11 cellular contexts compared by ENCODE assay signal in genomic region chr1:159869173-159869572, GRCh38. TPM values are rescaled to one million over a fixed set of nuclear protein-coding genes. Genes with fewer than 3 reads are reported as not detected.
DNase-seq lines count a peak whose midpoint lies in the region; ATAC-seq and TF ChIP-seq lines count a peak whose summit lies in the region.
"Had no signal": no experiment of that assay in that cellular context is flagged by ENCODE, and none has a peak within 500 bp of the region (broad histone marks: within the 10 kb centered on the region; RNA-seq: fewer than 3 reads in every experiment).

No MANE protein-coding gene starts in this region.

- DNase-seq in ELR (ENCODE audit: low read depth) (peak; percentile 86), HK-2 (ENCODE audit: unreplicated experiment) (peak; percentile 60), islet precursor cell (peak; percentile 89), GM13976 (ENCODE audit: low spot score) (no peak)
- peak; percentile 52 for DNase-seq in activated CD8-positive, alpha-beta T cell treated with anti-CD3 and anti-CD28 coated beads, Interleukin-2, amount 10 ng/mL, durations not matched to agents 7 days and 5 days
- DNase-seq: NCI-H2029 treated with DMSO at 0.1 percent for 48 hours had no signal

- H3K27ac Mint-ChIP-seq in activated CD8-positive, alpha-beta T cell treated with anti-CD3 and anti-CD28 coated beads, Interleukin-2, amount 10 ng/mL, durations not matched to agents 7 days and 5 days: no peak overlapping the region

- peaks cover 28% of the 10 kb centered on the region for H3K4me1 Mint-ChIP-seq in activated CD8-positive, alpha-beta T cell treated with anti-CD3 and anti-CD28 coated beads, Interleukin-2, amount 10 ng/mL, durations not matched to agents 7 days and 5 days (ENCODE audit: low read depth)

- POLR2A ChIA-PET in activated CD8-positive, alpha-beta T cell treated with anti-CD3 and anti-CD28 coated beads, Interleukin-2, amount 10 ng/mL, durations not matched to agents 7 days and 5 days (lab: Charles Lee): no interaction called here

- peaks cover 25% of the 10 kb centered on the region for H3K27me3 Mint-ChIP-seq in activated CD8-positive, alpha-beta T cell treated with anti-CD3 and anti-CD28 coated beads, Interleukin-2, amount 10 ng/mL, durations not matched to agents 7 days and 5 days (ENCODE audit: low read depth)

- H3K36me3 Mint-ChIP-seq in activated CD8-positive, alpha-beta T cell treated with anti-CD3 and anti-CD28 coated beads, Interleukin-2, amount 10 ng/mL, durations not matched to agents 7 days and 5 days (ENCODE audit: low read depth): no peaks in the 10 kb centered on the region

- H3K9me3 Mint-ChIP-seq in activated CD8-positive, alpha-beta T cell treated with anti-CD3 and anti-CD28 coated beads, Interleukin-2, amount 10 ng/mL, durations not matched to agents 7 days and 5 days (ENCODE audit: insufficient read depth): no peaks in the 10 kb centered on the region

- no peak overlapping the region for H3K4me3 Mint-ChIP-seq in activated CD8-positive, alpha-beta T cell treated with anti-CD3 and anti-CD28 coated beads, Interleukin-2, amount 10 ng/mL, durations not matched to agents 7 days and 5 days

- no peak for TF ChIP-seq CTCF in GM13976 (IDR thresholded peaks at IDR 0.05; ENCODE audit: borderline replicate concordance, control extremely low read depth, extremely low read depth, insufficient read depth, missing control alignments)

- ATAC-seq in activated CD8-positive, alpha-beta T cell treated with anti-CD3 and anti-CD28 coated beads, Interleukin-2, amount 10 ng/mL, durations not matched to agents 7 days and 5 days: peak; percentile 68
- ATAC-seq in HG03457 (IDR thresholded peaks at IDR 0.05; ENCODE audit: unreplicated experiment): no peak
- no peak for ATAC-seq in HG02840 (IDR thresholded peaks at IDR 0.05; ENCODE audit: low FRiP score, unreplicated experiment)
- ATAC-seq in GM19328 (IDR thresholded peaks at IDR 0.05; ENCODE audit: unreplicated experiment): no peak

- in situ Hi-C loops in GM13976 (cut with MboI; ENCODE audit: low sequenced_read_pairs, unreplicated experiment): no loop called here

- CTCF ChIA-PET in activated CD8-positive, alpha-beta T cell treated with anti-CD3 and anti-CD28 coated beads, Interleukin-2, amount 10 ng/mL, durations not matched to agents 7 days and 5 days (lab: Charles Lee): interaction anchor here (1.1 to 4.7 kb wide), 5 partner anchors 11 to 138 kb away, joined by 3 to 35 read pairs (median 5); partner anchors contain the start of gene FCRL6

RNA-seq across cellular contexts. Expression of gene VSIG8, which starts 6.7 kb away (rescaled TPM):
- total RNA-seq in activated CD8-positive, alpha-beta T cell treated with anti-CD3 and anti-CD28 coated beads, Interleukin-2, amount 10 ng/mL, durations not matched to agents 7 days and 5 days: not detected
- total RNA-seq: dermis microvascular lymphatic vessel endothelial cell, lung microvascular endothelial cell had no signal

RNA-seq across cellular contexts. Expression of gene CFAP45, which starts 30.8 kb away (rescaled TPM):
- total RNA-seq in activated CD8-positive, alpha-beta T cell treated with anti-CD3 and anti-CD28 coated beads, Interleukin-2, amount 10 ng/mL, durations not matched to agents 7 days and 5 days: under 1 TPM; 0.34 to 0.79 TPM

RNA-seq across cellular contexts. Expression of gene SLAMF8, which starts 42.5 kb away (rescaled TPM):
- total RNA-seq in activated CD8-positive, alpha-beta T cell treated with anti-CD3 and anti-CD28 coated beads, Interleukin-2, amount 10 ng/mL, durations not matched to agents 7 days and 5 days: 1 to 10 TPM in 1 of 2 experiments, under 1 TPM in 1; 0.73 to 1.3 TPM
- total RNA-seq: dermis microvascular lymphatic vessel endothelial cell, lung microvascular endothelial cell had no signal

RNA-seq across cellular contexts. Expression of gene TAGLN2, which starts 56.1 kb away (rescaled TPM):
- 100 to 1,000 TPM; 476 to 510 TPM for total RNA-seq in activated CD8-positive, alpha-beta T cell treated with anti-CD3 and anti-CD28 coated beads, Interleukin-2, amount 10 ng/mL, durations not matched to agents 7 days and 5 days
